In genomic region chr1:117174851-117175250, GRCh38 we compare ENCODE assay signal across 30 cellular contexts. TPM values are rescaled to one million over a fixed set of nuclear protein-coding genes. Genes with fewer than 3 reads are reported as not detected.
"Had no signal": no experiment of that assay in that cellular context is flagged by ENCODE, and none has a peak within 500 bp of the region (broad histone marks: within the 10 kb centered on the region; RNA-seq: fewer than 3 reads in every experiment).

No MANE protein-coding gene starts in this region.

- H3K36me3 ChIP-seq: heart left ventricle, right lobe of liver, upper lobe of left lung, vagina had no signal

- H3K4me1 ChIP-seq: right lobe of liver, upper lobe of left lung, vagina had no signal

- H3K27ac ChIP-seq: heart left ventricle, right lobe of liver, upper lobe of left lung, vagina had no signal

- H3K27me3 ChIP-seq: heart left ventricle, right lobe of liver, upper lobe of left lung, vagina had no signal

- H3K27ac Mint-ChIP-seq: activated CD4-positive, alpha-beta memory T cell treated with anti-CD3 and anti-CD28 coated beads, Interleukin-2, amount 10 ng/mL, durations not matched to agents 7 days and 5 days; activated CD4-positive, alpha-beta T cell treated with anti-CD3 and anti-CD28 coated beads, Interleukin-2, amount 10 ng/mL, durations not matched to agents 7 days and 5 days; activated T-cell treated with anti-CD3 and anti-CD28 coated beads, Interleukin-2, amount 50 U/mL, for 24 hours; activated T-helper 17 cell treated with anti-CD3 and anti-CD28 coated beads, Interleukin-2, amount 50 U/mL, for 72 hours; effector memory CD8-positive, alpha-beta T cell; naive thymus-derived CD8-positive, alpha-beta T cell; stimulated activated naive CD8-positive, alpha-beta T cell treated with anti-CD3 and anti-CD28 coated beads, Interleukin-15, Interleukin-2, amounts not matched to agents 100 ng/mL and 50 ng/mL, for 24 hours had no signal

- H3K4me1 Mint-ChIP-seq: activated CD4-positive, alpha-beta memory T cell treated with anti-CD3 and anti-CD28 coated beads, Interleukin-2, amount 10 ng/mL, durations not matched to agents 7 days and 5 days; activated CD4-positive, alpha-beta T cell treated with anti-CD3 and anti-CD28 coated beads, Interleukin-2, amount 10 ng/mL, durations not matched to agents 7 days and 5 days; activated T-helper 17 cell treated with anti-CD3 and anti-CD28 coated beads, Interleukin-2, amount 50 U/mL, for 72 hours; naive thymus-derived CD8-positive, alpha-beta T cell had no signal

- H3K36me3 Mint-ChIP-seq: naive thymus-derived CD8-positive, alpha-beta T cell had no signal

- ATAC-seq: activated T-helper 17 cell treated with anti-CD3 and anti-CD28 coated beads, Interleukin-2, amount 50 U/mL, for 72 hours; effector memory CD8-positive, alpha-beta T cell; esophagus mucosa; heart left ventricle; left colon; naive thymus-derived CD8-positive, alpha-beta T cell; right lobe of liver had no signal

- H3K9me3 ChIP-seq: heart left ventricle, right lobe of liver, upper lobe of left lung, vagina had no signal

- H3K9me3 Mint-ChIP-seq: activated CD4-positive, alpha-beta memory T cell treated with anti-CD3 and anti-CD28 coated beads, Interleukin-2, amount 10 ng/mL, durations not matched to agents 7 days and 5 days; activated CD4-positive, alpha-beta T cell treated with anti-CD3 and anti-CD28 coated beads, Interleukin-2, amount 10 ng/mL, durations not matched to agents 7 days and 5 days; activated T-cell treated with anti-CD3 and anti-CD28 coated beads, Interleukin-2, amount 50 U/mL, for 24 hours; activated T-helper 17 cell treated with anti-CD3 and anti-CD28 coated beads, Interleukin-2, amount 50 U/mL, for 72 hours; effector memory CD8-positive, alpha-beta T cell; naive thymus-derived CD8-positive, alpha-beta T cell; stimulated activated naive CD8-positive, alpha-beta T cell treated with anti-CD3 and anti-CD28 coated beads, Interleukin-15, Interleukin-2, amounts not matched to agents 100 ng/mL and 50 ng/mL, for 24 hours had no signal

- H3K4me3 ChIP-seq: heart left ventricle, right lobe of liver, upper lobe of left lung, vagina had no signal

- H3K4me3 Mint-ChIP-seq: activated CD4-positive, alpha-beta memory T cell treated with anti-CD3 and anti-CD28 coated beads, Interleukin-2, amount 10 ng/mL, durations not matched to agents 7 days and 5 days; activated CD4-positive, alpha-beta T cell treated with anti-CD3 and anti-CD28 coated beads, Interleukin-2, amount 10 ng/mL, durations not matched to agents 7 days and 5 days; activated T-cell treated with anti-CD3 and anti-CD28 coated beads, Interleukin-2, amount 50 U/mL, for 24 hours; activated T-helper 17 cell treated with anti-CD3 and anti-CD28 coated beads, Interleukin-2, amount 50 U/mL, for 72 hours; effector memory CD8-positive, alpha-beta T cell; naive thymus-derived CD8-positive, alpha-beta T cell; stimulated activated naive CD8-positive, alpha-beta T cell treated with anti-CD3 and anti-CD28 coated beads, Interleukin-15, Interleukin-2, amounts not matched to agents 100 ng/mL and 50 ng/mL, for 24 hours had no signal

- H3K27me3 Mint-ChIP-seq: activated CD4-positive, alpha-beta memory T cell treated with anti-CD3 and anti-CD28 coated beads, Interleukin-2, amount 10 ng/mL, durations not matched to agents 7 days and 5 days; activated T-cell treated with anti-CD3 and anti-CD28 coated beads, Interleukin-2, amount 50 U/mL, for 24 hours; stimulated activated naive CD8-positive, alpha-beta T cell treated with anti-CD3 and anti-CD28 coated beads, Interleukin-15, Interleukin-2, amounts not matched to agents 100 ng/mL and 50 ng/mL, for 24 hours had no signal

- DNase-seq: activated CD4-positive, alpha-beta memory T cell treated with anti-CD3 and anti-CD28 coated beads, Interleukin-2, amount 10 ng/mL, durations not matched to agents 7 days and 5 days; activated CD4-positive, alpha-beta T cell treated with anti-CD3 and anti-CD28 coated beads for 1 hour; activated CD4-positive, alpha-beta T cell treated with anti-CD3 and anti-CD28 coated beads, Interleukin-2, amount 10 ng/mL, durations not matched to agents 7 days and 5 days; activated CD8-positive, alpha-beta memory T cell treated with anti-CD3 and anti-CD28 coated beads, Interleukin-2, amount 50 U/mL, for 48 hours; activated gamma-delta T cell treated with Interleukin-2 at 50 U/mL for 16 hours; activated naive CD4-positive, alpha-beta T cell treated with anti-CD3 and anti-CD28 coated beads, Interleukin-2, amount 50 U/mL, for 16 hours; activated T-cell treated with anti-CD3 and anti-CD28 coated beads, Interleukin-2, amount 50 U/mL, for 24 hours; amniotic stem cell; caudate nucleus; cortex of kidney; effector memory CD8-positive, alpha-beta T cell; foreskin fibroblast; heart left ventricle; hypothalamus; kidney; left colon; naive thymus-derived CD8-positive, alpha-beta T cell; right lobe of liver; stimulated activated CD4-positive, alpha-beta T cell treated with anti-CD3 and anti-CD28 coated beads, Interleukin-4, amount 100 ng/mL, for 1 hour; substantia nigra; T-helper 2 cell; upper lobe of left lung had no signal

RNA-seq across cellular contexts. Expression of gene VTCN1, which starts 35.9 kb away (rescaled TPM):
- total RNA-seq: activated CD4-positive, alpha-beta memory T cell treated with anti-CD3 and anti-CD28 coated beads, Interleukin-2, amount 10 ng/mL, durations not matched to agents 7 days and 5 days; activated CD4-positive, alpha-beta T cell treated with anti-CD3 and anti-CD28 coated beads, Interleukin-2, amount 10 ng/mL, durations not matched to agents 7 days and 5 days; activated T-helper 17 cell treated with anti-CD3 and anti-CD28 coated beads, Interleukin-2, amount 50 U/mL, for 72 hours; chondrocyte; left colon; naive thymus-derived CD8-positive, alpha-beta T cell; osteocyte; posterior vena cava; skeletal muscle tissue; vagina had no signal
- polyA plus RNA-seq: heart left ventricle; naive thymus-derived CD8-positive, alpha-beta T cell had no signal
